Comparison of ENCODE assay signal across 34 cellular contexts in genomic region chr9:4284925-4285324, GRCh38.
"Had no signal": no experiment of that assay in that cellular context is flagged by ENCODE, and none has a peak within 500 bp of the region (broad histone marks: within the 10 kb centered on the region; RNA-seq: fewer than 3 reads in every experiment).

No MANE protein-coding gene starts in this region.

- H3K27me3 ChIP-seq: adrenal gland, ascending aorta, body of pancreas, brain microvascular endothelial cell, breast epithelium, cardiac muscle cell had no signal

- H3K4me3 ChIP-seq: adrenal gland, ascending aorta, body of pancreas, breast epithelium, cardiac muscle cell had no signal

- FAIRE-seq: astrocyte, bronchial epithelial cell had no signal

- H3K36me3 ChIP-seq: adrenal gland, ascending aorta, brain microvascular endothelial cell, breast epithelium, cardiac muscle cell had no signal

- H3K27ac ChIP-seq: adrenal gland, ascending aorta, body of pancreas, brain microvascular endothelial cell, breast epithelium, cardiac muscle cell had no signal

- H3K9me3 ChIP-seq: adrenal gland, ascending aorta, body of pancreas, breast epithelium had no signal

- ATAC-seq: activated naive CD4-positive, alpha-beta T cell treated with anti-CD3 and anti-CD28 coated beads, Interleukin-2, amount 50 U/mL, for 72 hours; activated naive CD8-positive, alpha-beta T cell treated with anti-CD3 and anti-CD28 coated beads, Interleukin-2, amount 50 U/mL, for 24 hours; activated T-cell treated with anti-CD3 and anti-CD28 coated beads, Interleukin-2, amount 50 U/mL, for 4 hours; activated T-cell treated with anti-CD3 and anti-CD28 coated beads, Interleukin-2, amount 50 U/mL, for 72 hours; activated T-helper 17 cell treated with anti-CD3 and anti-CD28 coated beads, Interleukin-2, amount 50 U/mL, for 72 hours; body of pancreas had no signal

- DNase-seq: activated effector memory CD4-positive, alpha-beta T cell treated with anti-CD3 and anti-CD28 coated beads, Interleukin-2, amount 50 U/mL, for 16 hours; activated effector memory CD4-positive, alpha-beta T cell treated with Interleukin-2 at 50 U/mL for 16 hours; activated gamma-delta T cell; activated gamma-delta T cell treated with Interleukin-2 at 50 U/mL for 16 hours; activated naive CD4-positive, alpha-beta T cell; activated naive CD4-positive, alpha-beta T cell treated with anti-CD3 and anti-CD28 coated beads for 36 hours; activated naive CD4-positive, alpha-beta T cell treated with anti-CD3 and anti-CD28 coated beads, Interleukin-2, amount 10 ng/mL, durations not matched to agents 7 days and 5 days; activated naive CD4-positive, alpha-beta T cell treated with anti-CD3 and anti-CD28 coated beads, Interleukin-2, amount 50 U/mL, for 16 hours; activated naive CD4-positive, alpha-beta T cell treated with Interleukin-2 at 50 U/mL for 16 hours; activated naive CD8-positive, alpha-beta T cell treated with anti-CD3 and anti-CD28 coated beads for 36 hours; activated naive CD8-positive, alpha-beta T cell treated with anti-CD3 and anti-CD28 coated beads, Interleukin-2, amount 10 ng/mL, durations not matched to agents 7 days and 5 days; activated naive CD8-positive, alpha-beta T cell treated with anti-CD3 and anti-CD28 coated beads, Interleukin-2, amount 50 U/mL, for 24 hours; activated T-cell treated with anti-CD3 and anti-CD28 coated beads, Interleukin-2, amount 50 U/mL, for 1 hour; activated T-cell treated with anti-CD3 and anti-CD28 coated beads, Interleukin-2, amount 50 U/mL, for 24 hours; activated T-cell treated with anti-CD3 and anti-CD28 coated beads, Interleukin-2, amount 50 U/mL, for 4 hours; activated T-cell treated with anti-CD3 and anti-CD28 coated beads, Interleukin-2, amount 50 U/mL, for 48 hours; activated T-cell treated with anti-CD3 and anti-CD28 coated beads, Interleukin-2, amount 50 U/mL, for 72 hours; adrenal gland; amniotic stem cell; amygdala; anterior cingulate cortex; aorta; body of pancreas; brain microvascular endothelial cell; caudate nucleus; central memory CD4-positive, alpha-beta T cell; cerebellar nuclear complex had no signal

- H3K4me1 ChIP-seq: breast epithelium had no signal
